Comparison of ENCODE assay signal across 10 cellular contexts in genomic region chr9:137689745-137690529, GRCh38.
DNase-seq lines count a peak whose midpoint lies in the region; ATAC-seq and TF ChIP-seq lines count a peak whose summit lies in the region.
"Had no signal": no experiment of that assay in that cellular context is flagged by ENCODE, and none has a peak within 500 bp of the region (broad histone marks: within the 10 kb centered on the region; RNA-seq: fewer than 3 reads in every experiment).

No MANE protein-coding gene starts in this region.

- no peaks in the 10 kb centered on the region for H4K20me1 ChIP-seq in neural cell (ENCODE audit: insufficient read depth)

- no peak for TF ChIP-seq CTCF in Caco-2 (IDR thresholded peaks at IDR 0.05; ENCODE audit: insufficient read depth in 1 of 2, low read depth in 1 of 2, low read length in 1 of 2, severe bottlenecking in 1 of 2, unreplicated experiment in 1 of 2)
- TF ChIP-seq CTCF in neural cell (IDR thresholded peaks at IDR 0.05; ENCODE audit: poor library complexity, severe bottlenecking) = no peak

- H3K4me3 Mint-ChIP-seq in Caco-2 (ENCODE audit: unreplicated experiment) = no peak overlapping the region

- H3K27me3 Mint-ChIP-seq in Caco-2 (ENCODE audit: insufficient read depth, unreplicated experiment) = no peaks in the 10 kb centered on the region
- H3K27me3 Mint-ChIP-seq: naive thymus-derived CD8-positive, alpha-beta T cell had no signal

- H3K27ac ChIP-seq in caudate nucleus (ENCODE audit: low read depth, low read length) (peak overlapping the region; percentile 18), neural cell (ENCODE audit: low read length) (peak overlapping the region; percentile 57)

- in situ Hi-C loops in KBM-7 (cut with MboI; ENCODE audit: low pct_unique_long_range_greater_than_20kb, low sequenced_read_pairs) = no loop called here

- peaks cover 2% of the 10 kb centered on the region for H3F3A ChIP-seq in neural cell (ENCODE audit: insufficient read depth, low read length, poor library complexity, severe bottlenecking)

- no peak overlapping the region for H2AFZ ChIP-seq in neural cell (ENCODE audit: low read depth, low read length)

- no TSS peak for BruUV-seq in Caco-2 (replicated peaks; lab: Mats Ljungman, UMichigan)

- CTCF ChIA-PET in Caco-2 (lab: Charles Lee) = interaction anchor here (0.7 to 1.9 kb wide), 4 partner anchors 9 to 164 kb away, joined by 6 to 13 read pairs (median 8); no protein-coding TSS in a partner anchor

- no peaks in the 10 kb centered on the region for H3K9me3 ChIP-seq in Caco-2
- H3K9me3 ChIP-seq in neural cell (ENCODE audit: low read length) = no peaks in the 10 kb centered on the region

- TF ChIP-seq RAD21 in neural cell (conservative IDR thresholded peaks at IDR 0.05) = no peak

- ATAC-seq in HG03280 (IDR thresholded peaks at IDR 0.05; ENCODE audit: unreplicated experiment) = no peak
- ATAC-seq: naive thymus-derived CD8-positive, alpha-beta T cell had no signal

- peak overlapping the region; percentile 6 for H3K4me2 ChIP-seq in neural cell (ENCODE audit: low read length)

- H3K4me3 ChIP-seq in Caco-2 (ENCODE audit: low read depth, low read length) (no peak overlapping the region), neural cell (ENCODE audit: low read length) (no peak overlapping the region)

- DNase-seq in Caco-2 (peak in 1 of 2 experiments; percentile 61), KBM-7 (peak; percentile 52), caudate nucleus (lab: John Stamatoyannopoulos, UW) (peak in 4 of 61 donors; percentile 6 to 55 (median 38)), LoVo (ENCODE audit: low spot score) (no peak)
- no peak for DNase-seq in stimulated activated naive CD4-positive, alpha-beta T cell treated with Interleukin-2 at 50 U/mL for 16 hours (lab: John Stamatoyannopoulos, UW)
- no peak for DNase-seq in activated CD4-positive, alpha-beta T cell treated with anti-CD3 and anti-CD28 coated beads for 1 hour
- DNase-seq: central memory CD4-positive, alpha-beta T cell; naive thymus-derived CD8-positive, alpha-beta T cell had no signal

- H3K27me3 ChIP-seq in Caco-2 (replicated peaks; ENCODE audit: control insufficient read depth, insufficient read depth, low read length) (no peaks in the 10 kb centered on the region), neural cell (ENCODE audit: insufficient read depth, low read depth, low read length) (no peaks in the 10 kb centered on the region)

- H3K79me2 ChIP-seq in neural cell (replicated peaks; ENCODE audit: insufficient read depth, low read length) = peaks cover 71% of the 10 kb centered on the region

- peaks cover 18% of the 10 kb centered on the region for H3K4me1 Mint-ChIP-seq in Caco-2 (ENCODE audit: low read depth, unreplicated experiment)

- TF ChIP-seq EP300 in neural cell (conservative IDR thresholded peaks at IDR 0.05; ENCODE audit: poor library complexity, severe bottlenecking) = no peak

- no peaks in the 10 kb centered on the region for H3K9me2 ChIP-seq in neural cell (ENCODE audit: insufficient read depth, low read length)

- peak overlapping the region; percentile 32 for H3K27ac Mint-ChIP-seq in Caco-2 (ENCODE audit: unreplicated experiment)

- peaks cover 13% of the 10 kb centered on the region for H3K36me3 Mint-ChIP-seq in Caco-2 (ENCODE audit: insufficient read depth, unreplicated experiment)

- intact Hi-C loops in Caco-2 (cut with micrococcal nuclease; ENCODE audit: unreplicated experiment) = no loop called here

- H3K9me3 Mint-ChIP-seq in Caco-2 (ENCODE audit: unreplicated experiment) = no peaks in the 10 kb centered on the region
- H3K9me3 Mint-ChIP-seq: naive thymus-derived CD8-positive, alpha-beta T cell had no signal

- peak overlapping the region; percentile 21 for H3K9ac ChIP-seq in neural cell (ENCODE audit: low read length)

- H3K4me1 ChIP-seq in Caco-2 = no peaks in the 10 kb centered on the region

- no peaks in the 10 kb centered on the region for H3K36me3 ChIP-seq in Caco-2 (ENCODE audit: control insufficient read depth, insufficient read depth, low read length)
- no peaks in the 10 kb centered on the region for H3K36me3 ChIP-seq in neural cell (ENCODE audit: insufficient read depth, low read length)

- POLR2A ChIA-PET in Caco-2 (lab: Charles Lee) = no interaction called here

TF ChIP-seq in neural cell, 6 proteins besides CTCF, POLR2A, EP300 and RAD21:
- TF ChIP-seq POLR2AphosphoS5 (IDR thresholded peaks at IDR 0.05) (no peak), MXI1 (conservative IDR thresholded peaks at IDR 0.05; ENCODE audit: poor library complexity, severe bottlenecking) (no peak), SMC3 (conservative IDR thresholded peaks at IDR 0.05; ENCODE audit: poor library complexity) (no peak), EZH2 (IDR thresholded peaks at IDR 0.05; ENCODE audit: borderline replicate concordance, insufficient read depth, low read length, poor library complexity, severe bottlenecking) (no peak), REST (IDR thresholded peaks at IDR 0.05; ENCODE audit: borderline replicate concordance) (no peak), TAF1 (IDR thresholded peaks at IDR 0.05; ENCODE audit: low read depth) (no peak)
